ENCODE assay signal across 8 cellular contexts in the genomic region with DNA sequence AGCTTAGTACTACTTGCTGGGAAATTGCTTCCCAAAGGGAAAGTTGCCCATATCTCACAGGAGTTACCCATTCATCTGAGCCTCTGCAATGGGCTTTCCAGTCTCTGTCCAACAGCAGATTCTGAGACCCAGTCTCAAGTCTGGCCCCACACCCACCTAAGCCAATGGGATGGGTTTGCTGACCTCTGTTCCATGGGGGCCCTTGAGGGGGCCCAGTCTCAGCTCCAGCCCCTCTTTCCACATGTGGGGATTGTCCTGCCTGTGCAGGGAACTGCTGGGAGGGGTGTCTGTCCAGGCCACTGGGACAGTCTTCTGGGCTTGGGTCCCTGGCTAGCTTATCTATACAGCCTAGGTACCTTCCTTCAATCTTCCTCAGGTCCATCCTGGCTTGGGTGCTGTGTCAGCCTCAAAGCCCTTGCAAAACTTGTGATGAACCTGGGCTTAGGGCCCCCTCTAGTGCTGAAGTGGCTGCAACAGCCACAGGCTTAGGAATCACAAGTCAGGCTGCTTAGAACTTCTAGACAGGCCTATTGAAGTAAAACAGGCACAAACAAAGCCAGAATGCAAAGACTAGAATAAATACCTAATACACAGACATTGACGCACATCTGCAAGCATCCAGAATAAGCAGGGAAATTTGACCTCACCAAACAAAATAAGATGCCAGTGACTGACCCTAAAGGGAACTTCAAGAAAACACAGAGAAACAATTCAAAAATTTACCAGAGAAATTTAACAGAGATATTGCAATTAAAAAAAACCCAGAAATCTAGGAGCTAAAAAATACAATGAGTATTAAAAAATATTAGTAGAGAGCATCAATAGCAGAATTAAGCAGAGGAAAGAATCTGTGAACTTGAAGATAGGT. TPM values are rescaled to one million over a fixed set of nuclear protein-coding genes. Genes with fewer than 3 reads are reported as not detected.
DNase-seq lines count a peak whose midpoint lies in the region; ATAC-seq lines count a peak whose summit lies in the region.

No MANE protein-coding gene starts in this region.

- DNase-seq in AML-193 (lab: John Stamatoyannopoulos, UW) (peak; percentile 66 to 78), NCI-H446 treated with DMSO at 0.1 percent for 48 hours (lab: John Stamatoyannopoulos, UW) (peak; percentile 39), dermis microvascular lymphatic vessel endothelial cell (ENCODE audit: low read depth in 2 of 2) (peak; percentile 71 to 81), memory B cell (ENCODE audit: low spot score in 2 of 2) (peak; percentile 32 to 34)
- DNase-seq in activated CD4-positive, alpha-beta T cell treated with anti-CD3 and anti-CD28 coated beads for 36 hours, result peak; percentile 73
- DNase-seq in stimulated activated CD8-positive, alpha-beta memory T cell treated with anti-CD3 and anti-CD28 coated beads, Interleukin-7, amount 100 ng/mL, for 1 hour (ENCODE audit: low read depth in 2 of 2), result peak; percentile 8 to 28

- intact Hi-C loops in activated CD4-positive, alpha-beta T cell treated with anti-CD3 and anti-CD28 coated beads for 36 hours (cut with DNase I, micrococcal nuclease), result loop anchor here (1.0 to 5.0 kb wide), 3 partner anchors 143 to 508 kb away; a partner anchor contains a TSS

- no peak overlapping the region for H3K4me3 Mint-ChIP-seq in activated CD4-positive, alpha-beta T cell treated with anti-CD3 and anti-CD28 coated beads for 36 hours
- H3K4me3 Mint-ChIP-seq in memory B cell, result no peak overlapping the region

- H3K27ac Mint-ChIP-seq in activated CD4-positive, alpha-beta T cell treated with anti-CD3 and anti-CD28 coated beads for 36 hours, result no peak overlapping the region
- H3K27ac Mint-ChIP-seq in memory B cell, result no peak overlapping the region

- H3K27me3 Mint-ChIP-seq in activated CD4-positive, alpha-beta T cell treated with anti-CD3 and anti-CD28 coated beads for 36 hours, result peaks cover 16% of the 10 kb centered on the region
- H3K27me3 Mint-ChIP-seq in memory B cell, result peaks cover 9% of the 10 kb centered on the region

- CTCF ChIA-PET in activated CD4-positive, alpha-beta T cell treated with anti-CD3 and anti-CD28 coated beads for 36 hours (lab: Charles Lee), result interaction anchor here (0.6 to 1.0 kb wide), 4 partner anchors 108 to 585 kb away, joined by 3 read pairs; no protein-coding TSS in a partner anchor

- POLR2A ChIA-PET in activated CD4-positive, alpha-beta T cell treated with anti-CD3 and anti-CD28 coated beads for 36 hours (lab: Charles Lee), result no interaction called here

- H3K36me3 Mint-ChIP-seq in activated CD4-positive, alpha-beta T cell treated with anti-CD3 and anti-CD28 coated beads for 36 hours (ENCODE audit: low read depth), result no peaks in the 10 kb centered on the region
- H3K36me3 Mint-ChIP-seq in memory B cell, result no peaks in the 10 kb centered on the region

- peaks cover 10% of the 10 kb centered on the region for H3K4me1 Mint-ChIP-seq in activated CD4-positive, alpha-beta T cell treated with anti-CD3 and anti-CD28 coated beads for 36 hours
- H3K4me1 Mint-ChIP-seq in memory B cell, result no peaks in the 10 kb centered on the region

- no peaks in the 10 kb centered on the region for H3K9me3 Mint-ChIP-seq in activated CD4-positive, alpha-beta T cell treated with anti-CD3 and anti-CD28 coated beads for 36 hours (ENCODE audit: low read depth)
- H3K9me3 Mint-ChIP-seq in memory B cell, result peaks cover 3% of the 10 kb centered on the region

- ATAC-seq in GM18867 (IDR thresholded peaks at IDR 0.05; ENCODE audit: unreplicated experiment) (peak; percentile 97), HG03066 (IDR thresholded peaks at IDR 0.05; ENCODE audit: low read depth, unreplicated experiment) (peak; percentile 93), memory B cell (ENCODE audit: low read depth) (peak; percentile 89)
- peak; percentile 92 for ATAC-seq in activated CD4-positive, alpha-beta T cell treated with anti-CD3 and anti-CD28 coated beads for 36 hours

RNA-seq across cellular contexts. Expression of a gene that starts 11.7 kb away (rescaled TPM):
- total RNA-seq in activated CD4-positive, alpha-beta T cell treated with anti-CD3 and anti-CD28 coated beads for 36 hours, result 10 to 100 TPM; 59.8 to 88.7 TPM
- total RNA-seq in dermis microvascular lymphatic vessel endothelial cell, result 4.2 and 10.1 TPM in 2 replicates

RNA-seq across cellular contexts. Expression of a gene that starts 33.1 kb away (rescaled TPM):
- not detected for total RNA-seq in activated CD4-positive, alpha-beta T cell treated with anti-CD3 and anti-CD28 coated beads for 36 hours
- not detected in 2 replicates for total RNA-seq in dermis microvascular lymphatic vessel endothelial cell

Comparison
In these comparisons a context has a peak if more than half of its experiments do, and no peak if none do; other contexts are left out.
1. Peak in every context shown above with its lines: DNase-seq and ATAC-seq.
2. DNase-seq: peak in every context shown above with its lines; median percentile 76 in dermis microvascular lymphatic vessel endothelial cell; 73 in activated CD4-positive, alpha-beta T cell treated with anti-CD3 and anti-CD28 coated beads for 36 hours; 72 in AML-193; 39 in NCI-H446 treated with DMSO at 0.1 percent for 48 hours; 33 in memory B cell; 18 in stimulated activated CD8-positive, alpha-beta memory T cell treated with anti-CD3 and anti-CD28 coated beads, Interleukin-7, amount 100 ng/mL, for 1 hour.